ENCODE assay signal across 30 cellular contexts in the genomic region with DNA sequence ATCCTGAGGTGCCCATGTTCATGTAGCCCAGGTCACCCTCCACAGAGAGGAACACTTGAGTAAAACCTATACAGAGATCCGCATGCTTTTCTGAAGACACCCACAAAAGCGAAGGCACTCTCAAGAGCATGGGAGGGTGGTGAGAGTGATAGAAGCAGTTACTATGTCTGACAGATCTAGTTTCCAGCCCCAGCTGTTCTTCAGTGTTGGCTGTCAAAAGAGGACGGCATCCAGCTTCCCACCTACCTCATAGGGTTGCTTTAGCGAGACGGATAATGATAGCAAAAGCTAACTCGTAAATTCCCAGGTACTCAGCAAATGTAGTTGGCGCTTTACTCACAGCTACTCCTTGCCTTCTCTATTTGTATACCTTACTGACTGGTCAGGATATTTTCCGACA. TPM values are rescaled to one million over a fixed set of nuclear protein-coding genes. Genes with fewer than 3 reads are reported as not detected.
A peak's percentile ranks its signal among the peaks of the same experiment; 100 is the strongest.
DNase-seq lines count a peak whose midpoint lies in the region; ATAC-seq and TF ChIP-seq lines count a peak whose summit lies in the region.
"Had no signal": no experiment of that assay in that cellular context is flagged by ENCODE, and none has a peak within 500 bp of the region (broad histone marks: within the 10 kb centered on the region; RNA-seq: fewer than 3 reads in every experiment).

No MANE protein-coding gene starts in this region.

- H4K5ac ChIP-seq in mesendoderm (ENCODE audit: low read length): no peak overlapping the region

- no peak overlapping the region for H3K56ac ChIP-seq in mesendoderm (ENCODE audit: low read length)

- no peak overlapping the region for H3K4ac ChIP-seq in mesendoderm (ENCODE audit: low read depth, low read length)

- no peak overlapping the region for H3K9ac ChIP-seq in mesendoderm (ENCODE audit: low read length)
- H3K9ac ChIP-seq in PC-3 (ENCODE audit: low read length): no peak overlapping the region

- H3K79me1 ChIP-seq in mesendoderm (ENCODE audit: low read length): peaks cover 2% of the 10 kb centered on the region

- no peaks in the 10 kb centered on the region for H3K79me2 ChIP-seq in mesendoderm (ENCODE audit: control insufficient read depth, insufficient read depth, low read length)
- H3K79me2 ChIP-seq in PC-3 (ENCODE audit: low read length): no peaks in the 10 kb centered on the region

- CTCF ChIA-PET in activated CD4-positive, alpha-beta T cell treated with anti-CD3 and anti-CD28 coated beads, Interleukin-2, amount 10 ng/mL, durations not matched to agents 7 days and 5 days (lab: Charles Lee): no interaction called here
- CTCF ChIA-PET in PC-3 (lab: Charles Lee): no interaction called here

- no peak overlapping the region for H2AFZ ChIP-seq in PC-3 (ENCODE audit: low read length)

- no peak for TF ChIP-seq POLR2A in Peyer's patch (IDR thresholded peaks at IDR 0.05)

- POLR2A ChIA-PET in activated CD4-positive, alpha-beta T cell treated with anti-CD3 and anti-CD28 coated beads, Interleukin-2, amount 10 ng/mL, durations not matched to agents 7 days and 5 days (lab: Charles Lee): interaction anchor here (0.5 kb wide), 1 partner anchor 1051 kb away, joined by 3 read pairs; no protein-coding TSS in a partner anchor
- POLR2A ChIA-PET in PC-3 (lab: Charles Lee; ENCODE audit: unreplicated experiment): no interaction called here

- H3K9me3 Mint-ChIP-seq in activated CD4-positive, alpha-beta T cell treated with anti-CD3 and anti-CD28 coated beads, Interleukin-2, amount 10 ng/mL, durations not matched to agents 24 days and 14 days: no peaks in the 10 kb centered on the region
- no peaks in the 10 kb centered on the region for H3K9me3 Mint-ChIP-seq in activated CD4-positive, alpha-beta T cell treated with anti-CD3 and anti-CD28 coated beads, Interleukin-2, amount 10 ng/mL, durations not matched to agents 7 days and 5 days
- H3K9me3 Mint-ChIP-seq: activated CD4-positive, alpha-beta memory T cell treated with anti-CD3 and anti-CD28 coated beads, Interleukin-2, amount 10 ng/mL, durations not matched to agents 7 days and 5 days; endodermal cell had no signal

- H3K9me3 ChIP-seq in SJCRH30 (replicated peaks) (0 out of 2 replicates have a peak, but pooled peaks cover 2% of the 10 kb centered on the region), psoas muscle (no peaks in the 10 kb centered on the region), Peyer's patch (no peaks in the 10 kb centered on the region), PC-3 (ENCODE audit: low read length) (no peaks in the 10 kb centered on the region)
- H3K9me3 ChIP-seq: A549, BLaER1, gastroesophageal sphincter, pancreas, right lobe of liver, thoracic aorta, vagina had no signal

- H2BK120ac ChIP-seq in mesendoderm (ENCODE audit: low read depth, low read length): no peak overlapping the region

- no peaks in the 10 kb centered on the region for H3K9me2 ChIP-seq in PC-3 (replicated peaks; ENCODE audit: low read length)

- no peaks in the 10 kb centered on the region for H4K20me1 ChIP-seq in PC-3 (ENCODE audit: low read length)

- ATAC-seq in psoas muscle: no peak
- no peak for ATAC-seq in PC-3
- ATAC-seq: A549, gastroesophageal sphincter, pancreas, right lobe of liver had no signal

- no TSS peak for BruUV-seq in PC-3 (replicated peaks; lab: Mats Ljungman, UMichigan)

- no peak for TF ChIP-seq CTCF in psoas muscle (IDR thresholded peaks at IDR 0.05)
- no peak for TF ChIP-seq CTCF in Peyer's patch (IDR thresholded peaks at IDR 0.05)
- no peak for TF ChIP-seq CTCF in PC-3 (conservative IDR thresholded peaks at IDR 0.05; ENCODE audit: low read depth, low read length)

- 0 out of 2 replicates have a peak overlapping the region, but pooled peaks have one; percentile 2 for H3K4me3 ChIP-seq in SJCRH30
- no peak overlapping the region for H3K4me3 ChIP-seq in mesendoderm (ENCODE audit: low read length)
- no peak overlapping the region for H3K4me3 ChIP-seq in psoas muscle
- no peak overlapping the region for H3K4me3 ChIP-seq in Peyer's patch
- no peak overlapping the region for H3K4me3 ChIP-seq in PC-3 (ENCODE audit: low read length)
- H3K4me3 ChIP-seq: A549, gastroesophageal sphincter, lung, pancreas, right lobe of liver, thoracic aorta, vagina had no signal

- no peak overlapping the region for H2BK5ac ChIP-seq in mesendoderm (ENCODE audit: low read length)

- no CpG with 5 or more reads among the region's 8 CpGs for WGBS in mesendoderm (ENCODE audit: extremely low coverage, insufficient coverage, low lambda C conversion rate)
- WGBS in psoas muscle, 3 donors: 37 to 51% (median 42%) methylated on average over 8 of the region's 8 CpGs

- DNase-seq in activated CD4-positive, alpha-beta T cell treated with anti-CD3 and anti-CD28 coated beads, Interleukin-2, amount 10 ng/mL, durations not matched to agents 24 days and 14 days: peak; percentile 60
- no peak for DNase-seq in activated CD4-positive, alpha-beta T cell treated with anti-CD3 and anti-CD28 coated beads, Interleukin-2, amount 10 ng/mL, durations not matched to agents 7 days and 5 days
- DNase-seq in SJCRH30: peak; percentile 64 to 83
- no peak for DNase-seq in mesendoderm
- no peak for DNase-seq in psoas muscle
- DNase-seq in Peyer's patch: no peak
- no peak for DNase-seq in superior temporal gyrus (ENCODE audit: extremely low spot score)
- DNase-seq in PC-3: no peak
- DNase-seq: activated CD4-positive, alpha-beta memory T cell treated with anti-CD3 and anti-CD28 coated beads, Interleukin-2, amount 10 ng/mL, durations not matched to agents 7 days and 5 days; activated CD4-positive, CD25-positive, alpha-beta regulatory T cell; activated effector memory CD4-positive, alpha-beta T cell treated with Interleukin-2 at 50 U/mL for 16 hours; brain microvascular endothelial cell; Calu3; DND-41; endodermal cell; Karpas-422; kidney; MV-4-11; NCI-H774; pancreas; right lobe of liver; Right ventricle myocardium superior; stimulated activated naive CD4-positive, alpha-beta T cell treated with Interleukin-2 at 50 U/mL for 16 hours; T1000 had no signal

- H3K4me1 Mint-ChIP-seq in activated CD4-positive, alpha-beta T cell treated with anti-CD3 and anti-CD28 coated beads, Interleukin-2, amount 10 ng/mL, durations not matched to agents 24 days and 14 days: peaks cover 17% of the 10 kb centered on the region
- peaks cover 16% of the 10 kb centered on the region for H3K4me1 Mint-ChIP-seq in activated CD4-positive, alpha-beta T cell treated with anti-CD3 and anti-CD28 coated beads, Interleukin-2, amount 10 ng/mL, durations not matched to agents 7 days and 5 days

- no peaks in the 10 kb centered on the region for H3K36me3 Mint-ChIP-seq in activated CD4-positive, alpha-beta T cell treated with anti-CD3 and anti-CD28 coated beads, Interleukin-2, amount 10 ng/mL, durations not matched to agents 24 days and 14 days (ENCODE audit: low read depth)
- peaks cover 2% of the 10 kb centered on the region for H3K36me3 Mint-ChIP-seq in activated CD4-positive, alpha-beta T cell treated with anti-CD3 and anti-CD28 coated beads, Interleukin-2, amount 10 ng/mL, durations not matched to agents 7 days and 5 days (ENCODE audit: low read depth)

- H3K4me2 ChIP-seq in mesendoderm (ENCODE audit: low read length): no peak overlapping the region
- H3K4me2 ChIP-seq in PC-3 (ENCODE audit: low read length): no peak overlapping the region
- H3K4me2 ChIP-seq: A549 had no signal

- intact Hi-C loops in activated CD4-positive, alpha-beta T cell treated with anti-CD3 and anti-CD28 coated beads, Interleukin-2, amount 10 ng/mL, durations not matched to agents 24 days and 14 days (cut with micrococcal nuclease): loop anchor here (5.0 to 10.0 kb wide), 4 partner anchors 567 to 1064 kb away; partner anchors contain the start of gene MESD
- intact Hi-C loops in psoas muscle (cut with DNase I): loop anchor here in 1 of 2 donors (2.0 to 10.0 kb wide), 2 partner anchors 146 to 566 kb away; no protein-coding TSS in a partner anchor
- intact Hi-C loops in PC-3 (cut with micrococcal nuclease): loop anchor here (5.0 kb wide), 1 partner anchor 567 kb away; no protein-coding TSS in a partner anchor

- H3K4me3 Mint-ChIP-seq in activated CD4-positive, alpha-beta T cell treated with anti-CD3 and anti-CD28 coated beads, Interleukin-2, amount 10 ng/mL, durations not matched to agents 24 days and 14 days: no peak overlapping the region
- H3K4me3 Mint-ChIP-seq in activated CD4-positive, alpha-beta T cell treated with anti-CD3 and anti-CD28 coated beads, Interleukin-2, amount 10 ng/mL, durations not matched to agents 7 days and 5 days: no peak overlapping the region
- H3K4me3 Mint-ChIP-seq: activated CD4-positive, alpha-beta memory T cell treated with anti-CD3 and anti-CD28 coated beads, Interleukin-2, amount 10 ng/mL, durations not matched to agents 7 days and 5 days had no signal

- H3K36me3 ChIP-seq in SJCRH30: 0 out of 2 replicates have a peak, but pooled peaks cover 2% of the 10 kb centered on the region
- no peaks in the 10 kb centered on the region for H3K36me3 ChIP-seq in mesendoderm (ENCODE audit: control insufficient read depth, insufficient read depth, low read length)
- H3K36me3 ChIP-seq in psoas muscle (ENCODE audit: insufficient read depth in 1 of 2, low read depth in 1 of 2): no peaks in the 10 kb centered on the region
- H3K36me3 ChIP-seq in Peyer's patch: no peaks in the 10 kb centered on the region
- H3K36me3 ChIP-seq in PC-3 (ENCODE audit: low read depth, low read length): no peaks in the 10 kb centered on the region
- H3K36me3 ChIP-seq: brain microvascular endothelial cell, gastroesophageal sphincter, pancreas, right lobe of liver, thoracic aorta, vagina had no signal

- no peak overlapping the region for H4K8ac ChIP-seq in mesendoderm (ENCODE audit: low read depth, low read length)

- H3K23ac ChIP-seq in mesendoderm (ENCODE audit: low read length): peak overlapping the region; percentile 45

- H3K4me1 ChIP-seq in SJCRH30 (peaks cover 11% of the 10 kb centered on the region; the same call in 1 of the 2 replicates), mesendoderm (ENCODE audit: control insufficient read depth, low read depth, low read length) (no peaks in the 10 kb centered on the region), psoas muscle (peaks cover 9% of the 10 kb centered on the region), Peyer's patch (peaks cover 0 to 16% (median 5%) of the 10 kb centered on the region in 4 donors), PC-3 (ENCODE audit: insufficient read depth, low read length) (no peaks in the 10 kb centered on the region)
- H3K4me1 ChIP-seq: right lobe of liver had no signal

- no peak overlapping the region for H3K27ac Mint-ChIP-seq in activated CD4-positive, alpha-beta T cell treated with anti-CD3 and anti-CD28 coated beads, Interleukin-2, amount 10 ng/mL, durations not matched to agents 24 days and 14 days
- H3K27ac Mint-ChIP-seq in activated CD4-positive, alpha-beta T cell treated with anti-CD3 and anti-CD28 coated beads, Interleukin-2, amount 10 ng/mL, durations not matched to agents 7 days and 5 days: no peak overlapping the region
- H3K27ac Mint-ChIP-seq: activated CD4-positive, alpha-beta memory T cell treated with anti-CD3 and anti-CD28 coated beads, Interleukin-2, amount 10 ng/mL, durations not matched to agents 7 days and 5 days; endodermal cell had no signal

- no peak overlapping the region for H2AK5ac ChIP-seq in mesendoderm (ENCODE audit: low read length)

- H3K27me3 ChIP-seq in SJCRH30: no peaks in the 10 kb centered on the region
- H3K27me3 ChIP-seq in mesendoderm (ENCODE audit: insufficient read depth, low read length, poor library complexity): peaks cover 8% of the 10 kb centered on the region
- peaks cover 0 to under 1% (median under 1%) of the 10 kb centered on the region in 3 donors for H3K27me3 ChIP-seq in psoas muscle (ENCODE audit: insufficient read depth in 3 of 3, low read length in 2 of 3)
- peaks cover 0 to 2% of the 10 kb centered on the region in 2 donors for H3K27me3 ChIP-seq in Peyer's patch
- peaks cover 48% of the 10 kb centered on the region for H3K27me3 ChIP-seq in PC-3 (ENCODE audit: low read length)
- H3K27me3 ChIP-seq: BLaER1, brain microvascular endothelial cell, vagina had no signal

- no peak overlapping the region for H2BK15ac ChIP-seq in mesendoderm (replicated peaks; ENCODE audit: low read depth)

- H3K27ac ChIP-seq in SJCRH30 (peak overlapping the region; percentile 5; the same call in 1 of the 2 replicates), mesendoderm (ENCODE audit: low read depth, low read length) (no peak overlapping the region), psoas muscle (peak overlapping the region; percentile 23), Peyer's patch (no peak overlapping the region), PC-3 (ENCODE audit: low read length) (no peak overlapping the region)
- H3K27ac ChIP-seq: A549, BLaER1, brain microvascular endothelial cell, pancreas, right lobe of liver, thoracic aorta, vagina had no signal

- H3K18ac ChIP-seq in mesendoderm (ENCODE audit: low read length): no peak overlapping the region

- peaks cover 30% of the 10 kb centered on the region for H3K27me3 Mint-ChIP-seq in activated CD4-positive, alpha-beta T cell treated with anti-CD3 and anti-CD28 coated beads, Interleukin-2, amount 10 ng/mL, durations not matched to agents 24 days and 14 days
- peaks cover 37% of the 10 kb centered on the region for H3K27me3 Mint-ChIP-seq in activated CD4-positive, alpha-beta T cell treated with anti-CD3 and anti-CD28 coated beads, Interleukin-2, amount 10 ng/mL, durations not matched to agents 7 days and 5 days

- no peaks in the 10 kb centered on the region for H3F3A ChIP-seq in PC-3 (ENCODE audit: low read length, unreplicated experiment)

RNA-seq across cellular contexts. Expression of gene MEX3B, which starts 3.0 kb away (rescaled TPM):
- 1.1 TPM in 2 replicates for total RNA-seq in activated CD4-positive, alpha-beta T cell treated with anti-CD3 and anti-CD28 coated beads, Interleukin-2, amount 10 ng/mL, durations not matched to agents 24 days and 14 days
- 1 to 10 TPM in 1 of 2 experiments, under 1 TPM in 1; 0.99 to 1.2 TPM for total RNA-seq in activated CD4-positive, alpha-beta T cell treated with anti-CD3 and anti-CD28 coated beads, Interleukin-2, amount 10 ng/mL, durations not matched to agents 7 days and 5 days
- total RNA-seq in SJCRH30 (2014; rRNA removed; shearing (Covaris generic)): 30.5 and 32.3 TPM in 2 replicates
- polyA plus RNA-seq in mesendoderm (2013, experiment 1 of 2): 3.3 TPM
- polyA plus RNA-seq in mesendoderm (2013, experiment 2 of 2): 4.0 TPM
- total RNA-seq in psoas muscle: 1 to 10 TPM; 1.1 to 1.3 (median 1.2) TPM
- polyA plus RNA-seq in psoas muscle: 1 to 10 TPM in 1 of 3 donors, under 1 TPM in 2; 0.57 to 1.8 (median 0.62) TPM
- 1 to 10 TPM in 2 of 4 donors, under 1 TPM in 1, not detected in 1; 0.40 to 1.7 (median 1.1) TPM for total RNA-seq in Peyer's patch
- total RNA-seq in PC-3 (2014; rRNA removed): 0.58 and 1.0 TPM in 2 replicates

Comparison
In these comparisons a context has a peak if more than half of its experiments do, and no peak if none do; other contexts are left out.
1. DNase-seq: peak in activated CD4-positive, alpha-beta T cell treated with anti-CD3 and anti-CD28 coated beads, Interleukin-2, amount 10 ng/mL, durations not matched to agents 24 days and 14 days (single experiment) and SJCRH30 (2 of 2); none in activated CD4-positive, alpha-beta T cell treated with anti-CD3 and anti-CD28 coated beads, Interleukin-2, amount 10 ng/mL, durations not matched to agents 7 days and 5 days (single experiment), mesendoderm (single experiment), psoas muscle (0 of 2), Peyer's patch (0 of 3), superior temporal gyrus (single experiment) and PC-3 (single experiment).
2. H3K27ac ChIP-seq: peak in SJCRH30 (single experiment) and psoas muscle (single experiment); none in mesendoderm (single experiment), Peyer's patch (0 of 4) and PC-3 (single experiment).
3. RNA of gene MEX3B, which starts 3.0 kb away (total RNA-seq): 30.5 to 32.3 TPM in SJCRH30; 1.1 to 1.3 TPM in psoas muscle, 0.99 to 1.2 TPM in activated CD4-positive, alpha-beta T cell treated with anti-CD3 and anti-CD28 coated beads, Interleukin-2, amount 10 ng/mL, durations not matched to agents 7 days and 5 days, 0.40 to 1.7 TPM in Peyer's patch, 1.1 TPM in activated CD4-positive, alpha-beta T cell treated with anti-CD3 and anti-CD28 coated beads, Interleukin-2, amount 10 ng/mL, durations not matched to agents 24 days and 14 days and 0.58 to 1.0 TPM in PC-3; every median in the first group is over 10 times any median in the second.